In the genomic region with DNA sequence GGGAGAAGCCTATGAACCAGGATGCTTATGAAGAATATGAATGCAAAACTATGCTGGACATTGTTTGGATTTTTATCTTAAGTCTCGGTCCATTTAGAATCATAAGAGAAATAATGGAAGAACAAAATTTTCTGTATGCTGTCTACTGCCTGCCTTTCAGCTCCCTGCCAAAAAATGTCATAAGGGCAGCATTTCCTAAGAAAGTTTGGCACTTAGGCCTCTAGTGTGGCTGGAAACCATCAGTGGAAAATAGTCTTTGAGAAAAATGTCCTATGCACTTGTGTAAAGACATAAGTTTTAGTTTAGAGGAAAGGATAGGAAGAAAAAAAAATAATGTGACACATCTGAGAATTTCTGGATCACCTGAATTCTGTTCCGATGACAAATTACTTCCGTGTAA, we compare ENCODE assay signal across 26 cellular contexts.
"Had no signal": no experiment of that assay in that cellular context is flagged by ENCODE, and none has a peak within 500 bp of the region (broad histone marks: within the 10 kb centered on the region; RNA-seq: fewer than 3 reads in every experiment).

No MANE protein-coding gene starts in this region.

- DNase-seq: activated CD4-positive, alpha-beta memory T cell treated with anti-CD3 and anti-CD28 coated beads, Interleukin-2, amount 10 ng/mL, durations not matched to agents 7 days and 5 days; activated CD4-positive, alpha-beta T cell treated with anti-CD3 and anti-CD28 coated beads for 36 hours; activated CD4-positive, alpha-beta T cell treated with anti-CD3 and anti-CD28 coated beads, Interleukin-2, amount 10 ng/mL, durations not matched to agents 24 days and 14 days; activated CD4-positive, CD25-positive, alpha-beta regulatory T cell; activated CD4-positive, CD25-positive, alpha-beta regulatory T cell treated with anti-CD3 and anti-CD28 coated beads, Interleukin-2, amount 50 U/mL, for 72 hours; activated CD8-positive, alpha-beta memory T cell treated with anti-CD3 and anti-CD28 coated beads, Interleukin-2, amount 50 U/mL, for 48 hours; activated gamma-delta T cell; activated naive CD4-positive, alpha-beta T cell; activated naive CD4-positive, alpha-beta T cell treated with anti-CD3 and anti-CD28 coated beads, Interleukin-2, amount 10 ng/mL, durations not matched to agents 7 days and 5 days; activated naive CD8-positive, alpha-beta T cell treated with anti-CD3 and anti-CD28 coated beads, Interleukin-2, amount 10 ng/mL, durations not matched to agents 7 days and 5 days; activated T-cell treated with anti-CD3 and anti-CD28 coated beads for 4 hours; activated T-cell treated with anti-CD3 and anti-CD28 coated beads, Interleukin-2, amount 50 U/mL, for 24 hours; activated T-cell treated with anti-CD3 and anti-CD28 coated beads, Interleukin-2, amount 50 U/mL, for 72 hours; amniotic stem cell; anterior cingulate cortex; brain microvascular endothelial cell; dorsolateral prefrontal cortex; endodermal cell; foreskin melanocyte; heart right ventricle; T-helper 1 cell; T-helper 17 cell had no signal

- H3K4me1 ChIP-seq: gastroesophageal sphincter, heart right ventricle had no signal

- H3K36me3 ChIP-seq: brain microvascular endothelial cell, gastroesophageal sphincter, heart right ventricle had no signal

- H3K27me3 ChIP-seq: brain microvascular endothelial cell, dorsolateral prefrontal cortex, gastroesophageal sphincter, heart right ventricle had no signal

- H3K4me3 ChIP-seq: coronary artery, dorsolateral prefrontal cortex, gastroesophageal sphincter, heart right ventricle had no signal

- H3K27ac ChIP-seq: brain microvascular endothelial cell, coronary artery, dorsolateral prefrontal cortex, gastroesophageal sphincter, heart right ventricle had no signal

- ATAC-seq: activated CD4-positive, alpha-beta T cell treated with anti-CD3 and anti-CD28 coated beads for 36 hours; activated naive CD4-positive, alpha-beta T cell treated with anti-CD3 and anti-CD28 coated beads, Interleukin-2, amount 50 U/mL, for 72 hours; activated T-cell treated with anti-CD3 and anti-CD28 coated beads, Interleukin-2, amount 50 U/mL, for 72 hours; esophagus mucosa; gastroesophageal sphincter; heart right ventricle; T-helper 17 cell had no signal
